ENCODE assay signal across 8 cellular contexts in genomic region chr1:119286587-119287181, GRCh38.
DNase-seq lines count a peak whose midpoint lies in the region; ATAC-seq and TF ChIP-seq lines count a peak whose summit lies in the region.

No MANE protein-coding gene starts in this region.

- DNase-seq in DMS 273 (lab: John Stamatoyannopoulos, UW; ENCODE audit: unreplicated experiment) (peak; percentile 80), DMS 273 treated with DMSO at 0.1 percent for 48 hours (lab: John Stamatoyannopoulos, UW) (no peak), HuH-7.5 (ENCODE audit: low spot score) (peak; percentile 36), RPMI7951 (ENCODE audit: low read depth) (peak; percentile 39), erythroblast (lab: John Stamatoyannopoulos, UW) (peak; percentile 23 to 36), psoas muscle (no peak)
- DNase-seq in activated CD4-positive, CD25-positive, alpha-beta regulatory T cell (lab: John Stamatoyannopoulos, UW), result no peak

- H3K27ac ChIP-seq in psoas muscle, result no peak overlapping the region

- H3K36me3 ChIP-seq in psoas muscle (ENCODE audit: insufficient read depth in 1 of 2, low read depth in 1 of 2), result no peaks in the 10 kb centered on the region

- H3K9me3 ChIP-seq in psoas muscle, result no peaks in the 10 kb centered on the region

- TF ChIP-seq POLR2A in erythroblast (IDR thresholded peaks at IDR 0.05; ENCODE audit: low read length), result no peak

- intact Hi-C loops in psoas muscle (cut with DNase I), result no loop called here

- ATAC-seq in GM19372 (IDR thresholded peaks at IDR 0.05; ENCODE audit: low read depth, unreplicated experiment) (peak; percentile 75), psoas muscle (peak in 1 of 4 donors; percentile 46)

- H3K27me3 ChIP-seq in psoas muscle (ENCODE audit: insufficient read depth in 3 of 3, low read length in 2 of 3), result no peaks in the 10 kb centered on the region

- 48 to 55% (median 49%) methylated on average over 8 of the region's 8 CpGs for WGBS in psoas muscle, 3 donors

- no peaks in the 10 kb centered on the region for H3K4me1 ChIP-seq in psoas muscle

- no peak overlapping the region for H3K4me3 ChIP-seq in psoas muscle

- peak; percentile 27 for TF ChIP-seq CTCF in psoas muscle (IDR thresholded peaks at IDR 0.05)

Comparison
In these comparisons a context has a peak if more than half of its experiments do, and no peak if none do; other contexts are left out.
1. DNase-seq: peak in DMS 273 (single experiment), HuH-7.5 (single experiment), RPMI7951 (single experiment) and erythroblast (2 of 2); none in DMS 273 treated with DMSO at 0.1 percent for 48 hours (single experiment), psoas muscle (0 of 2) and activated CD4-positive, CD25-positive, alpha-beta regulatory T cell (0 of 4).